Comparison of ENCODE assay signal across 26 cellular contexts in the genomic region with DNA sequence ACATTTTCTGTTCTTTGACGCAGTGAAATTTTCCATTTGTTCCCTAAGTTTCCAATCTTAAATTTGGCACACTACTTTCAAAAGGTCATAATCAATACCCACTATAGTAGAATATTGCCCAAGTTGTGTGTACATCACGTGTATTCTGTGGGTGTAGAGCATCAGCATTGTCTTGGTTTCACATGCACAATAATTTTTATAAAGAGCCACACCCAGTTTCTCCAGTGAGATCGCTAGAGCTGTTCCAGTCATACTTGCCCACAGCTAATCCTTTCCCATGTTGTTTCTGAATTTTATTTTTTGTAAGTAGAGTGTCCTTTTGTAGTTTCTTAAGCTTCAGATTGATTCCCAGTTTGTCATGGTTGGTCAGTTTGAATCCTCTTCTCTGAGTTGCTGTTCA.
"Had no signal": no experiment of that assay in that cellular context is flagged by ENCODE, and none has a peak within 500 bp of the region (broad histone marks: within the 10 kb centered on the region; RNA-seq: fewer than 3 reads in every experiment).

No MANE protein-coding gene starts in this region.

- H3K4me3 ChIP-seq: colonic mucosa, gastroesophageal sphincter, heart left ventricle, hepatocyte, left lung, neural progenitor cell, prostate gland, right atrium auricular region, smooth muscle cell, stomach, testis, tibial artery had no signal

- H3K27ac Mint-ChIP-seq: mesothelial cell of epicardium; naive thymus-derived CD4-positive, alpha-beta T cell; nephron; neural progenitor cell; type B pancreatic cell had no signal

- H3K9ac ChIP-seq: neural progenitor cell had no signal

- H3K36me3 Mint-ChIP-seq: mesothelial cell of epicardium had no signal

- H3K27ac ChIP-seq: colonic mucosa, foreskin keratinocyte, gastroesophageal sphincter, hepatocyte, neural progenitor cell, prostate gland, right atrium auricular region, stomach, testis, tibial artery had no signal

- H3K27me3 ChIP-seq: colonic mucosa, foreskin keratinocyte, gastroesophageal sphincter, heart left ventricle, hepatocyte, left lung, neural progenitor cell, right atrium auricular region, stomach, testis, tibial artery had no signal

- H3K36me3 ChIP-seq: colonic mucosa, neural progenitor cell, prostate gland had no signal

- DNase-seq: colonic mucosa; dermis blood vessel endothelial cell; effector memory CD4-positive, alpha-beta T cell; foreskin keratinocyte; heart left ventricle; kidney; left lung; mesenchymal stem cell; naive thymus-derived CD4-positive, alpha-beta T cell; stimulated activated CD4-positive, alpha-beta T cell treated with anti-CD3 and anti-CD28 coated beads, Interleukin-12 subunit alpha, Interleukin-12 subunit beta, amount 100 ng/mL, for 4 hours; stimulated activated CD4-positive, alpha-beta T cell treated with anti-CD3 and anti-CD28 coated beads, Interleukin-1b, Interleukin-23, amount 100 ng/mL, for 48 hours; stimulated activated CD4-positive, alpha-beta T cell treated with anti-CD3 and anti-CD28 coated beads, Interleukin-4, amount 100 ng/mL, for 1 hour; stimulated activated CD8-positive, alpha-beta memory T cell treated with anti-CD3 and anti-CD28 coated beads, Interleukin-4, amount 100 ng/mL, for 48 hours; stimulated activated naive CD4-positive, alpha-beta T cell; stomach; testis; tibial artery had no signal

- H3K4me1 Mint-ChIP-seq: neural progenitor cell had no signal

- H3K4me2 ChIP-seq: hepatocyte, neural progenitor cell, smooth muscle cell had no signal

- H3K4me3 Mint-ChIP-seq: mesothelial cell of epicardium; naive thymus-derived CD4-positive, alpha-beta T cell; nephron; neural progenitor cell; type B pancreatic cell had no signal

- H2AFZ ChIP-seq: hepatocyte, neural progenitor cell had no signal

- H3K9me3 Mint-ChIP-seq: mesothelial cell of epicardium, nephron, type B pancreatic cell had no signal

- H3K4me1 ChIP-seq: colonic mucosa, foreskin keratinocyte, gastroesophageal sphincter, left lung, neural progenitor cell, right atrium auricular region, testis, tibial artery had no signal

- H3K9me3 ChIP-seq: colonic mucosa, gastroesophageal sphincter, heart left ventricle, left lung, prostate gland, right atrium auricular region, stomach, testis, tibial artery had no signal

- H3K27me3 Mint-ChIP-seq: naive thymus-derived CD4-positive, alpha-beta T cell; type B pancreatic cell had no signal
